ENCODE assay signal across 26 cellular contexts in genomic region chr5:179272326-179273073, GRCh38.
DNase-seq lines count a peak whose midpoint lies in the region; ATAC-seq and TF ChIP-seq lines count a peak whose summit lies in the region.
"Had no signal": no experiment of that assay in that cellular context is flagged by ENCODE, and none has a peak within 500 bp of the region (broad histone marks: within the 10 kb centered on the region; RNA-seq: fewer than 3 reads in every experiment).

No MANE protein-coding gene starts in this region.

- peak overlapping the region; percentile 13 for H3K4me2 ChIP-seq in neural progenitor cell

- H3K27me3 Mint-ChIP-seq in neural progenitor cell (ENCODE audit: insufficient read depth, low read depth): no peaks in the 10 kb centered on the region
- H3K27me3 Mint-ChIP-seq: activated naive CD8-positive, alpha-beta T cell treated with anti-CD3 and anti-CD28 coated beads, Interleukin-2, amount 50 U/mL, for 24 hours; natural killer cell treated with Interleukin-12 subunit alpha and Interleukin-12 subunit beta and Interleukin-15 and Interleukin-18, amount 100 ng/mL, for 72 hours had no signal

- DNase-seq in activated CD8-positive, alpha-beta memory T cell treated with anti-CD3 and anti-CD28 coated beads, Interleukin-2, amount 50 U/mL, for 4 hours: peak; percentile 9
- DNase-seq in activated CD8-positive, alpha-beta memory T cell treated with anti-CD3 and anti-CD28 coated beads, Interleukin-2, amount 50 U/mL, for 48 hours: no peak
- DNase-seq in Right ventricle myocardium superior (peak; percentile 40), neural progenitor cell (ENCODE audit: low spot score) (peak; percentile 31), upper lobe of left lung (peak; percentile 10 to 82)
- no peak for DNase-seq in activated CD4-positive, alpha-beta T cell treated with anti-CD3 and anti-CD28 coated beads, Interleukin-2, amount 50 U/mL, for 4 hours
- no peak for DNase-seq in stimulated activated CD4-positive, alpha-beta T cell treated with anti-CD3 and anti-CD28 coated beads, Interleukin-4, amount 100 ng/mL, for 24 hours
- DNase-seq: 8988T; activated CD4-positive, alpha-beta T cell treated with anti-CD3 and anti-CD28 coated beads, Interleukin-2, amount 50 U/mL, for 1 hour; activated naive CD8-positive, alpha-beta T cell treated with anti-CD3 and anti-CD28 coated beads, Interleukin-2, amount 50 U/mL, for 24 hours; activated T-cell treated with anti-CD3 and anti-CD28 coated beads, Interleukin-2, amount 50 U/mL, for 1 hour; DMS153; foreskin melanocyte; KBM-7; mammary epithelial cell; NCI-H1092; NCI-H2107; NCI-H69; PC-3; stimulated activated CD4-positive, alpha-beta T cell treated with anti-CD3 and anti-CD28 coated beads, Interleukin-4, amount 100 ng/mL, for 4 hours; thyroid gland had no signal

- H3K4me3 ChIP-seq in neural progenitor cell (no peak overlapping the region), upper lobe of left lung (no peak overlapping the region)
- H3K4me3 ChIP-seq: thyroid gland had no signal

- no peaks in the 10 kb centered on the region for H3K79me2 ChIP-seq in neural progenitor cell (ENCODE audit: low read depth)

- peak overlapping the region; percentile 96 for H3K27ac Mint-ChIP-seq in neural progenitor cell
- H3K27ac Mint-ChIP-seq: activated naive CD8-positive, alpha-beta T cell treated with anti-CD3 and anti-CD28 coated beads, Interleukin-2, amount 50 U/mL, for 24 hours; natural killer cell treated with Interleukin-12 subunit alpha and Interleukin-12 subunit beta and Interleukin-15 and Interleukin-18, amount 100 ng/mL, for 72 hours had no signal

- intact Hi-C loops in Right ventricle myocardium superior (cut with DNase I): no loop called here

- H3K4me1 ChIP-seq in neural progenitor cell: peaks cover 5% of the 10 kb centered on the region
- H3K4me1 ChIP-seq in upper lobe of left lung: peaks cover 6 to 26% (median 18%) of the 10 kb centered on the region in 4 donors

- 69 to 85% methylated on average over 6 to 17 of the region's 19 CpGs for WGBS in upper lobe of left lung, 2 donors

- H3K27ac ChIP-seq in neural progenitor cell: no peak overlapping the region
- H3K27ac ChIP-seq in upper lobe of left lung: peak overlapping the region; percentile 52 to 87 (median 82)
- H3K27ac ChIP-seq: C4-2B, HL-60 had no signal

- no peak overlapping the region for H3K4me3 Mint-ChIP-seq in neural progenitor cell
- H3K4me3 Mint-ChIP-seq: activated naive CD8-positive, alpha-beta T cell treated with anti-CD3 and anti-CD28 coated beads, Interleukin-2, amount 50 U/mL, for 24 hours; natural killer cell treated with Interleukin-12 subunit alpha and Interleukin-12 subunit beta and Interleukin-15 and Interleukin-18, amount 100 ng/mL, for 72 hours had no signal

- no peaks in the 10 kb centered on the region for H3K36me3 Mint-ChIP-seq in neural progenitor cell
- H3K36me3 Mint-ChIP-seq: natural killer cell treated with Interleukin-12 subunit alpha and Interleukin-12 subunit beta and Interleukin-15 and Interleukin-18, amount 100 ng/mL, for 72 hours had no signal

- no peaks in the 10 kb centered on the region for H4K20me1 ChIP-seq in neural progenitor cell (ENCODE audit: low read depth)

- no peak for TF ChIP-seq EP300 in upper lobe of left lung (IDR thresholded peaks at IDR 0.05)

- no peaks in the 10 kb centered on the region for H3K36me3 ChIP-seq in neural progenitor cell
- no peaks in the 10 kb centered on the region for H3K36me3 ChIP-seq in upper lobe of left lung
- H3K36me3 ChIP-seq: thyroid gland had no signal

- H3K9me3 Mint-ChIP-seq in neural progenitor cell: no peaks in the 10 kb centered on the region
- H3K9me3 Mint-ChIP-seq: activated naive CD8-positive, alpha-beta T cell treated with anti-CD3 and anti-CD28 coated beads, Interleukin-2, amount 50 U/mL, for 24 hours; natural killer cell treated with Interleukin-12 subunit alpha and Interleukin-12 subunit beta and Interleukin-15 and Interleukin-18, amount 100 ng/mL, for 72 hours had no signal

- H2AFZ ChIP-seq in neural progenitor cell (replicated peaks): no peak overlapping the region

- no peak overlapping the region for H3K9ac ChIP-seq in neural progenitor cell

- H3K27me3 ChIP-seq in neural progenitor cell (no peaks in the 10 kb centered on the region), upper lobe of left lung (no peaks in the 10 kb centered on the region)
- H3K27me3 ChIP-seq: thyroid gland had no signal

- peaks cover 13% of the 10 kb centered on the region for H3K4me1 Mint-ChIP-seq in neural progenitor cell
- H3K4me1 Mint-ChIP-seq: activated naive CD8-positive, alpha-beta T cell treated with anti-CD3 and anti-CD28 coated beads, Interleukin-2, amount 50 U/mL, for 24 hours had no signal

- ATAC-seq in Right ventricle myocardium superior (ENCODE audit: poor library complexity): no peak
- no peak for ATAC-seq in upper lobe of left lung (ENCODE audit: low FRiP score in 2 of 2)
- no peak for ATAC-seq in GM19324 (IDR thresholded peaks at IDR 0.05; ENCODE audit: low FRiP score, unreplicated experiment)
- ATAC-seq: activated naive CD8-positive, alpha-beta T cell treated with anti-CD3 and anti-CD28 coated beads, Interleukin-2, amount 50 U/mL, for 24 hours; PC-3; SK-N-SH treated with all-trans-retinoic acid at 6 μM for 48 hours had no signal

- no peaks in the 10 kb centered on the region for H3K9me3 ChIP-seq in neural progenitor cell (ENCODE audit: low read depth)
- no peaks in the 10 kb centered on the region for H3K9me3 ChIP-seq in upper lobe of left lung
- H3K9me3 ChIP-seq: thyroid gland had no signal

- TF ChIP-seq CTCF in neural progenitor cell (IDR thresholded peaks at IDR 0.05): no peak
- TF ChIP-seq CTCF in upper lobe of left lung (IDR thresholded peaks at IDR 0.05): no peak

- H3F3A ChIP-seq in neural progenitor cell (ENCODE audit: low read depth): no peaks in the 10 kb centered on the region

- TF ChIP-seq POLR2A in upper lobe of left lung (IDR thresholded peaks at IDR 0.05): no peak

Comparison
In these comparisons a context has a peak if more than half of its experiments do, and no peak if none do; other contexts are left out.
1. DNase-seq: peak in activated CD8-positive, alpha-beta memory T cell treated with anti-CD3 and anti-CD28 coated beads, Interleukin-2, amount 50 U/mL, for 4 hours (single experiment), Right ventricle myocardium superior (single experiment), neural progenitor cell (single experiment) and upper lobe of left lung (2 of 2); none in activated CD8-positive, alpha-beta memory T cell treated with anti-CD3 and anti-CD28 coated beads, Interleukin-2, amount 50 U/mL, for 48 hours (single experiment), activated CD4-positive, alpha-beta T cell treated with anti-CD3 and anti-CD28 coated beads, Interleukin-2, amount 50 U/mL, for 4 hours (0 of 2) and stimulated activated CD4-positive, alpha-beta T cell treated with anti-CD3 and anti-CD28 coated beads, Interleukin-4, amount 100 ng/mL, for 24 hours (single experiment).